In the genomic region with DNA sequence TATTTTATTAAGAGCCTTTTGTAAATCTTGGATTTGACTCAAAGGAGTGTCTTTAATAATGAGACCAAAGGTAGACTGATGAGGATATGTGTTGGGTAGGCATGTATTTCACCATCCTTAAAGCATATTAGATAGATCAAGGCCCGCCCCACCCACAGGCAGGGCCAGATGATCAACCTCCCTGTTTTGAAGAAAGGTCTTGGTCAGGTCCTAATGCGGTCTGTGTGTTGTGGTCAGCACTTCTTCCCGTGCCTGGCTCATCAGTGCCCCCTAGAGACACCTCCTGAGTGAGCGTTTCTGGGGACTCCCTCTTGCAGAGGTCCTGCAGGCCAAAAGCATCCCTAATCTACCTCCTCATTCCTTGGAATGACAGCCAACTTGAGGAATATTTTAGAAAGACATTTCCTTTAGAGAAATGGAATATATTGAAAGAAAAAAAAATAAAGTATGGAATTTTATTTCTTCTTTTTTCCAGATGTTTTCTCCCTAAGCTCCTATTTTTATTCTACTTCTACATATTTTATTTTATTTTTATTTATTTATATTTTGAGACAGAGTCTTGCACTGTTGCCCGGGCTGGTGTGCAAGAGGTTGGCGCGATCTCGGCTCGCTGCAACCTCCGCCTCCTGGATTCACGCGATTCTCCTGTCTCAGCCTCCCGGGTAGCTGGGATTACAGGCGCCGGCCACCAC, we compare ENCODE assay signal across 9 cellular contexts. TPM values are rescaled to one million over a fixed set of nuclear protein-coding genes. Genes with fewer than 3 reads are reported as not detected.
DNase-seq lines count a peak whose midpoint lies in the region; ATAC-seq, FAIRE-seq and TF ChIP-seq lines count a peak whose summit lies in the region.
"Had no signal": no experiment of that assay in that cellular context is flagged by ENCODE, and none has a peak within 500 bp of the region (broad histone marks: within the 10 kb centered on the region; RNA-seq: fewer than 3 reads in every experiment).

No MANE protein-coding gene starts in this region.

- H3K4me3 Mint-ChIP-seq in mesothelial cell of epicardium = no peak overlapping the region
- H3K4me3 Mint-ChIP-seq: IgD-negative memory B cell had no signal

- no peak overlapping the region for H3K4me3 ChIP-seq in AG09309 (ENCODE audit: control insufficient read depth, low read depth, low read length)
- H3K4me3 ChIP-seq in epithelial cell of esophagus (ENCODE audit: low read length) = no peak overlapping the region

- H3K27me3 Mint-ChIP-seq in mesothelial cell of epicardium (ENCODE audit: low read depth) = no peaks in the 10 kb centered on the region

- ATAC-seq in GM18511 (IDR thresholded peaks at IDR 0.05; ENCODE audit: unreplicated experiment) (peak; percentile 98), HG02870 (IDR thresholded peaks at IDR 0.05; ENCODE audit: unreplicated experiment) (peak; percentile 95)

- FAIRE-seq in TTC549 (lab: Jason Lieb, UNC) = peak; percentile 86

- TF ChIP-seq CTCF in AG09309 (IDR thresholded peaks at IDR 0.05; ENCODE audit: control insufficient read depth, insufficient read depth, low read depth, low read length, missing control alignments) (peak; percentile 96), epithelial cell of esophagus (IDR thresholded peaks at IDR 0.05; ENCODE audit: insufficient read depth, low read depth, low read length, missing control alignments) (peak; percentile 94), mesothelial cell of epicardium (IDR thresholded peaks at IDR 0.05; ENCODE audit: unreplicated experiment) (peak; percentile 52)

- H3K27ac ChIP-seq in substantia nigra (ENCODE audit: low read depth, low read length, poor library complexity, severe bottlenecking) = no peak overlapping the region

- no peaks in the 10 kb centered on the region for H3K36me3 Mint-ChIP-seq in mesothelial cell of epicardium
- H3K36me3 Mint-ChIP-seq: IgD-negative memory B cell had no signal

- peak overlapping the region; percentile 88 for H3K27ac Mint-ChIP-seq in mesothelial cell of epicardium
- H3K27ac Mint-ChIP-seq: IgD-negative memory B cell had no signal

- no peaks in the 10 kb centered on the region for H3K9me3 Mint-ChIP-seq in mesothelial cell of epicardium
- H3K9me3 Mint-ChIP-seq: IgD-negative memory B cell had no signal

- H3K4me1 Mint-ChIP-seq in mesothelial cell of epicardium = peaks cover 33% of the 10 kb centered on the region
- H3K4me1 Mint-ChIP-seq: IgD-negative memory B cell had no signal

- DNase-seq in AG09309 (ENCODE audit: low read depth) (peak; percentile 47), NCI-H1105 treated with DMSO at 0.1 percent for 48 hours (lab: John Stamatoyannopoulos, UW) (peak; percentile 55), epithelial cell of esophagus (ENCODE audit: low read depth) (peak; percentile 82), mesothelial cell of epicardium (ENCODE audit: low spot score in 2 of 2, unreplicated experiment in 2 of 2) (peak in 1 of 2 experiments; percentile 61), substantia nigra (lab: John Stamatoyannopoulos, UW) (peak in 43 of 49 donors; percentile 1 to 70 (median 44))

RNA-seq across cellular contexts. Expression of a gene that starts 6.0 kb away (rescaled TPM):
- total RNA-seq in mesothelial cell of epicardium = 0.34 to 1.8 TPM (median 1.4 TPM) in 3 replicates
